In genomic region chr19:19746286-19747213, GRCh38 we compare ENCODE assay signal across 29 cellular contexts. TPM values are rescaled to one million over a fixed set of nuclear protein-coding genes. Genes with fewer than 3 reads are reported as not detected.
DNase-seq lines count a peak whose midpoint lies in the region; ATAC-seq, FAIRE-seq and TF ChIP-seq lines count a peak whose summit lies in the region.
"Had no signal": no experiment of that assay in that cellular context is flagged by ENCODE, and none has a peak within 500 bp of the region (broad histone marks: within the 10 kb centered on the region; RNA-seq: fewer than 3 reads in every experiment).

No MANE protein-coding gene starts in this region.

- H3K79me2 ChIP-seq in K562 (ENCODE audit: control insufficient read depth, insufficient read depth, low read length) = no peaks in the 10 kb centered on the region
- H3K79me2 ChIP-seq: parathyroid adenoma had no signal

- TF ChIP-seq POLR2A in GM12892 (IDR thresholded peaks at IDR 0.05; ENCODE audit: low read depth, low read length) (no peak), K562 (conservative IDR thresholded peaks at IDR 0.05) (no peak)

- peak; percentile 10 for DNase-seq in AG20443 (ENCODE audit: low spot score)
- peak; percentile 14 for DNase-seq in GM12892 (ENCODE audit: insufficient read length)
- DNase-seq in K562 (ENCODE audit: extremely low read depth in 1 of 4, low spot score in 3 of 4) = peak in 2 of 4 experiments; percentile 12 to 21
- peak; percentile 21 for DNase-seq in lung (ENCODE audit: low spot score)
- DNase-seq in SW 1271 (lab: John Stamatoyannopoulos, UW) = no peak
- DNase-seq in NCI-H2081 treated with DMSO at 0.1 percent for 48 hours (lab: John Stamatoyannopoulos, UW) = no peak
- DNase-seq: ACHN; activated CD4-positive, alpha-beta T cell treated with anti-CD3 and anti-CD28 coated beads, Interleukin-2, amount 10 ng/mL, durations not matched to agents 7 days and 5 days; activated gamma-delta T cell treated with Interleukin-2 at 50 U/mL for 16 hours; activated T-cell treated with anti-CD3 and anti-CD28 coated beads, Interleukin-2, amount 50 U/mL, for 4 hours; effector CD8-positive, alpha-beta T cell; hypothalamus; MG63; NCI-H1930; NCI-H526; SHP77; stimulated activated CD4-positive, alpha-beta T cell treated with anti-CD3 and anti-CD28 coated beads, Interleukin-1b, Interleukin-23, amount 100 ng/mL, for 48 hours had no signal

- no peak overlapping the region for H3K9ac ChIP-seq in K562 (ENCODE audit: insufficient read depth in 1 of 2, low read depth in 2 of 2, low read length in 2 of 2)
- H3K9ac ChIP-seq: KMS-11, parathyroid adenoma had no signal

- peak in 1 of 2 experiments; percentile 31; a peak in 2 of 4 replicates for TF ChIP-seq RAD21 in K562 (CRISPR knock-in tag; conservative IDR thresholded peaks at IDR 0.05 in 1 of 2, IDR thresholded peaks at IDR 0.05 in 1 of 2)

- no peaks in the 10 kb centered on the region for H3K9me3 ChIP-seq in K562 (replicated peaks; ENCODE audit: control insufficient read depth, insufficient read depth, low read depth, low read length)
- H3K9me3 ChIP-seq in lung (ENCODE audit: control insufficient read depth in 2 of 2, insufficient read depth in 1 of 2, low read length in 1 of 2) = peaks cover 0 to 38% of the 10 kb centered on the region in 2 donors
- H3K9me3 ChIP-seq: ascending aorta, MG63 had no signal

- intact Hi-C loops in K562 (cut with micrococcal nuclease) = loop anchor here (10.0 kb wide), 1 partner anchor 182 kb away; no protein-coding TSS in a partner anchor

- no peaks in the 10 kb centered on the region for H3K36me3 ChIP-seq in K562 (ENCODE audit: control insufficient read depth, insufficient read depth, low read length)
- no peaks in the 10 kb centered on the region for H3K36me3 ChIP-seq in lung (ENCODE audit: control insufficient read depth in 2 of 2, insufficient read depth in 2 of 2, low read length in 2 of 2)
- H3K36me3 ChIP-seq: ascending aorta, cardiac muscle cell, left lung, MG63 had no signal

- H3K4me3 ChIP-seq in K562 (no peak overlapping the region), lung (no peak overlapping the region)
- H3K4me3 ChIP-seq: ascending aorta, cardiac muscle cell, left lung, MG63, smooth muscle cell, tibial nerve had no signal

- TF ChIP-seq EP300 in K562 (IDR thresholded peaks at IDR 0.05; ENCODE audit: low read length) = no peak

- peaks cover 14 to 80% of the 10 kb centered on the region in 2 experiments; a peak in 4 of 5 replicates for H3K27me3 ChIP-seq in K562 (ENCODE audit: control insufficient read depth in 2 of 2, insufficient read depth in 2 of 2, low read length in 2 of 2)
- H3K27me3 ChIP-seq in lung (ENCODE audit: control insufficient read depth, insufficient read depth) = no peaks in the 10 kb centered on the region
- H3K27me3 ChIP-seq: ascending aorta, cardiac muscle cell, left lung, MG63, tibial nerve had no signal

- no peak overlapping the region for H2AFZ ChIP-seq in K562 (ENCODE audit: low read depth, low read length)
- H2AFZ ChIP-seq: parathyroid adenoma had no signal

- TF ChIP-seq CTCF in K562 (IDR thresholded peaks at IDR 0.05 in 2 of 3, conservative IDR thresholded peaks at IDR 0.05 in 1 of 3; ENCODE audit: insufficient read depth in 2 of 3, low read depth in 1 of 3, low read length in 3 of 3) = peak; percentile 34 to 43 (median 35); a peak in 4 of 6 replicates
- TF ChIP-seq CTCF in lung (IDR thresholded peaks at IDR 0.05; ENCODE audit: control extremely low read depth, extremely low read depth) = no peak

- no peak for FAIRE-seq in GM12892 (lab: Jason Lieb, UNC)
- peak; percentile 11 for FAIRE-seq in K562 (lab: Jason Lieb, UNC)
- FAIRE-seq: colon had no signal

- no peak overlapping the region for H3K27ac ChIP-seq in K562 (ENCODE audit: extremely low read depth, low read depth, low read length)
- H3K27ac ChIP-seq in lung (ENCODE audit: low read depth in 1 of 2, low read length in 1 of 2) = no peak overlapping the region
- H3K27ac ChIP-seq: ascending aorta, cardiac muscle cell, epithelial cell of prostate, KMS-11, left lung, parathyroid adenoma, tibial nerve had no signal

- no peaks in the 10 kb centered on the region for H4K20me1 ChIP-seq in K562 (replicated peaks; ENCODE audit: control insufficient read depth, insufficient read depth, low read length)

- peak; percentile 66 for ATAC-seq in K562
- ATAC-seq in lung (ENCODE audit: insufficient read depth, low FRiP score) = no peak
- no peak for ATAC-seq in GM19328 (IDR thresholded peaks at IDR 0.05; ENCODE audit: unreplicated experiment)
- ATAC-seq in HG02840 (IDR thresholded peaks at IDR 0.05; ENCODE audit: low FRiP score, unreplicated experiment) = no peak
- ATAC-seq: activated T-cell treated with anti-CD3 and anti-CD28 coated beads, Interleukin-2, amount 50 U/mL, for 4 hours; left lung; Panc1 had no signal

- under 1% methylated on average over 13 of the region's 15 CpGs for WGBS in K562 (ENCODE audit: insufficient coverage, low coverage, missing lambda C conversion rate)
- 61 to 64% methylated on average over 15 of the region's 15 CpGs for WGBS in lung, 2 donors

- H3K4me1 ChIP-seq in K562 (replicated peaks in 1 of 2; ENCODE audit: control insufficient read depth in 2 of 2, insufficient read depth in 2 of 2, low read length in 2 of 2) (peaks cover 0 to 18% of the 10 kb centered on the region in 2 experiments; a peak in 3 of 5 replicates), lung (ENCODE audit: control insufficient read depth in 2 of 2, insufficient read depth in 2 of 2, low read length in 2 of 2) (no peaks in the 10 kb centered on the region)
- H3K4me1 ChIP-seq: ascending aorta, left lung, parathyroid adenoma, tibial nerve had no signal

- POLR2A ChIA-PET in K562 (lab: Yijun Ruan, JAX) = interaction anchor here (1.2 kb wide), 1 partner anchor 70 kb away, joined by 3 read pairs; no protein-coding TSS in a partner anchor

- in situ Hi-C loops in K562 (cut with MboI) = no loop called here

- no TSS peak for BruUV-seq in K562 (replicated peaks; lab: Mats Ljungman, UMichigan)

- peaks cover 3% of the 10 kb centered on the region for H3K9me1 ChIP-seq in K562 (ENCODE audit: control insufficient read depth, insufficient read depth, low read length)

- CTCF ChIA-PET in K562 (lab: Yijun Ruan, JAX; ENCODE audit: low intra/inter-chr PET ratio) = no interaction called here

- no peak overlapping the region for H3K4me2 ChIP-seq in K562 (ENCODE audit: insufficient read depth, low read length)
- H3K4me2 ChIP-seq: KMS-11, smooth muscle cell had no signal

TF ChIP-seq in K562, 482 proteins besides CTCF, POLR2A, EP300 and RAD21:
- TF ChIP-seq MCM5 (IDR thresholded peaks at IDR 0.05; ENCODE audit: low read depth) = no peak
- no peak for TF ChIP-seq POLR2G (IDR thresholded peaks at IDR 0.05; ENCODE audit: low read depth, low read length)
- TF ChIP-seq NRF1 (conservative IDR thresholded peaks at IDR 0.05 in 1 of 2, IDR thresholded peaks at IDR 0.05 in 1 of 2) = peak in 1 of 2 experiments; percentile 13; a peak in 1 of 4 replicates

RNA-seq across cellular contexts. Expression of gene ZNF14, which starts 13.6 kb away (rescaled TPM):
- 4.3 TPM for polyA plus RNA-seq in GM12892 (2012; ENCODE audit: missing spikeins)
- total RNA-seq in K562 (2011; cell fraction: chromatin; rRNA removed; ENCODE audit: low replicate concordance) = 5.8 and 18.8 TPM in 2 replicates
- total RNA-seq in K562 (2011; cell fraction: nucleolus; rRNA removed) = 4.7 and 6.4 TPM in 2 replicates
- 5.5 and 6.6 TPM in 2 replicates for total RNA-seq in K562 (2011; cell fraction: nucleoplasm; rRNA removed)
- total RNA-seq in K562 (2014; rRNA removed) = 1.9 and 2.6 TPM in 2 replicates
- total RNA-seq in K562 (2014; rRNA removed; fragmentation: Illumina TruSeq; extraction: Trizol) = 6.4 and 7.4 TPM in 2 replicates
- total RNA-seq in K562 (2015; rRNA removed; fragmentation: Illumina TruSeq; extraction: Trizol) = 4.8 and 4.9 TPM in 2 replicates
- 2.6 and 2.9 TPM in 2 replicates for total RNA-seq in K562 (2021)
- polyA plus RNA-seq in K562 (2011; rRNA removed) = 3.6 and 5.6 TPM in 2 replicates
- 0.61 and 1.3 TPM in 2 replicates for polyA plus RNA-seq in K562 (2011; cell fraction: cytosol; rRNA removed)
- polyA plus RNA-seq in K562 (2011; cell fraction: nucleus; rRNA removed) = 1.1 and 1.2 TPM in 2 replicates
- polyA plus RNA-seq in K562 (2012) = 2.3 and 3.6 TPM in 2 replicates
- polyA plus RNA-seq in K562 (2014; fragmentation: Illumina TruSeq; extraction: Trizol) = 3.5 and 4.0 TPM in 2 replicates
- 1 to 10 TPM; 2.6 to 7.0 TPM for polyA plus RNA-seq in K562 (2014; fragmentation: Nextera tagmentation; extraction: Ambion mirVana)
- 2.2 and 2.4 TPM in 2 replicates for polyA plus RNA-seq in K562 (2014; rRNA removed)
- polyA minus RNA-seq in K562 (2011; rRNA and poly(A)+ RNA removed) = 7.7 and 8.9 TPM in 2 replicates
- polyA minus RNA-seq in K562 (2011; cell fraction: cytosol; rRNA and poly(A)+ RNA removed) = 2.8 TPM in 2 replicates
- polyA minus RNA-seq in K562 (2011; cell fraction: nucleus; rRNA and poly(A)+ RNA removed) = 1.5 and 2.6 TPM in 2 replicates
- total RNA-seq in lung = 10 to 100 TPM in 1 of 2 donors, 1 to 10 TPM in 1; 4.3 to 18.1 TPM
- polyA plus RNA-seq in lung = 1 to 10 TPM; 2.6 to 3.5 TPM

Comparison
In these comparisons a context has a peak if more than half of its experiments do, and no peak if none do; other contexts are left out.
1. DNase-seq: peak in AG20443 (single experiment), GM12892 (single experiment) and lung (single experiment); none in SW 1271 (0 of 2) and NCI-H2081 treated with DMSO at 0.1 percent for 48 hours (single experiment).